1 cellular context compared by ENCODE assay signal in genomic region chr11:691710-692590, GRCh38.
TF ChIP-seq lines count a peak whose summit lies in the region.

No MANE protein-coding gene starts in this region.

TF ChIP-seq in H1, 55 proteins besides CTCF, POLR2A, EP300 and RAD21:
- no peak for TF ChIP-seq SP4 (IDR thresholded peaks at IDR 0.05; ENCODE audit: low read length)
- TF ChIP-seq SAP30 (IDR thresholded peaks at IDR 0.05; ENCODE audit: insufficient read depth, insufficient replicate concordance, low read length): no peak
- no peak for TF ChIP-seq ATF3 (IDR thresholded peaks at IDR 0.05; ENCODE audit: insufficient read depth, low read depth, low read length)
- TF ChIP-seq TAF1 (IDR thresholded peaks at IDR 0.05; ENCODE audit: low read depth, low read length): no peak
- TF ChIP-seq SP2 (IDR thresholded peaks at IDR 0.05; ENCODE audit: low read length): no peak
- no peak for TF ChIP-seq KDM1A (IDR thresholded peaks at IDR 0.05; ENCODE audit: borderline replicate concordance, low read length)
- TF ChIP-seq KDM4A (IDR thresholded peaks at IDR 0.05; ENCODE audit: low read depth, low read length, severe bottlenecking): no peak
